Comparison of ENCODE assay signal across 8 cellular contexts in the genomic region with DNA sequence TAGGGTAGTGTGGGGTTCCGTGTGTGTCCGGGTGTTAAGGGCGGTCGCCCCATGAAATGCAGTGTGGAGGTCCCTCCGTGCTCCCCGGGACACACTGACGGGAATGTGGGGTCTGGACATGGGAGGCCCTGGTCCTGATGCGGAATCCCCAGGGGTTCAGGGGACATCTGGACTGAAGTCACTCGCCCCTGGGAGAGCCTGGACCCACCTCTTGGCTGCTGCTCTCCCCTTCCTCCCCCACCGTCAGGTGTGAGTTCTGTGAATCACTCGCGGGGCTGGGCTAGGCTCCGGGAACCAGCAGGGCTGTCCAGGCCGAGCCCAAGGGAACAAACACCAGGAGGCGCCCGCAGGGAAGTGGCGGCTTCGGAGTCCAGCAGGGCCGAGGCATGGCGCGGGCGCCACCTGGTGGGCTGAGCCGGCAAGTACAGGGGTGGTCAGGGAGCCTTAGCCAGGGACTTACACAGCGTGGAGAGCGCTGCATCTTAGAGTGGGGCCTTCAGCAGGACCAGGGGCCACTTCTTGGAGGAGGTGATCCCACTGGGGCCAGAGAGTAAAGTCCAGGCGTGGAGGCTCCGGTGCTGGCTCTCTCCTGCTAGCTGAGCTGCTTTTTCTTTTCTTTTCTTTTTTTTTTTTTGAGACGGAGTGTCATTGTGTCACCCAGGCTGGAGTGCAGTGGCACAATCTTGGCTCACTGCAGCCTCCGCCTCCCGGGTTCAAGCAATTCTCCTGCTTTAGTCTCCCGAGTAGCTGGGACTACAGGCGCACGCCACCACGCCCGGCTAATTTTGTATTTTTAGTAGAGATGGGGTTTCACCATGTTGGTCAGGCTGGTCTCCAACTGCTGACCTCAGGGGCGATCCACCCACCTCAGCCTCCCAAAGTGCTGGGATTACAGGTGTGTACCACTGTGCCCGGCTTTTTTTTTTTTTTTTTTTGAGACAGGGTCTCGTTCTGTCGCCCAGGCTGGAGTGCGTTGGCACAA. TPM values are rescaled to one million over a fixed set of nuclear protein-coding genes. Genes with fewer than 3 reads are reported as not detected.
DNase-seq lines count a peak whose midpoint lies in the region; ATAC-seq and TF ChIP-seq lines count a peak whose summit lies in the region.

No MANE protein-coding gene starts in this region.

- TF ChIP-seq CTCF in AG04450 (IDR thresholded peaks at IDR 0.05; ENCODE audit: low read depth, low read length): peak; percentile 99

- DNase-seq in AG04450 (ENCODE audit: low read depth, low spot score) (peak; percentile 76), NCI-H345 treated with DMSO at 0.1 percent for 48 hours (lab: John Stamatoyannopoulos, UW; ENCODE audit: unreplicated experiment) (peak; percentile 92), kidney glomerular epithelial cell (lab: John Stamatoyannopoulos, UW) (peak; percentile 77)
- DNase-seq in activated CD4-positive, CD25-positive, alpha-beta regulatory T cell treated with anti-CD3 and anti-CD28 coated beads, Interleukin-2, amount 50 U/mL, for 72 hours: peak; percentile 95
- DNase-seq in central memory CD4-positive, alpha-beta T cell: peak; percentile 70
- peak; percentile 88 to 93 for DNase-seq in stimulated activated CD4-positive, alpha-beta T cell treated with anti-CD3 and anti-CD28 coated beads, Interleukin-2, amount 100 ng/mL, for 24 hours

- ATAC-seq in GM18867 (IDR thresholded peaks at IDR 0.05; ENCODE audit: unreplicated experiment): peak; percentile 80
- ATAC-seq in HG03342 (IDR thresholded peaks at IDR 0.05; ENCODE audit: unreplicated experiment): peak; percentile 93

- H3K4me3 ChIP-seq in AG04450 (ENCODE audit: low read depth, low read length): no peak overlapping the region

- CTCF ChIA-PET in AG04450 (lab: Charles Lee): interaction anchor here (0.6 to 1.4 kb wide), 7 partner anchors 13 to 1122 kb away, joined by 3 to 9 read pairs (median 5); no protein-coding TSS in a partner anchor

- peaks cover 7% of the 10 kb centered on the region; the same call in 1 of the 2 replicates for H3K9me3 ChIP-seq in AG04450 (ENCODE audit: control insufficient read depth, insufficient read depth, low read length)

- H3K27ac ChIP-seq in AG04450 (ENCODE audit: low read depth, low read length): peak overlapping the region; percentile 21

- H3K27me3 ChIP-seq in AG04450 (ENCODE audit: control insufficient read depth, insufficient read depth, low read length): no peaks in the 10 kb centered on the region

- POLR2A ChIA-PET in AG04450 (lab: Yijun Ruan, JAX): no interaction called here

RNA-seq across cellular contexts. Expression of a gene that starts 20.1 kb away (rescaled TPM):
- 27.2 and 32.1 TPM in 2 replicates for polyA plus RNA-seq in AG04450 (2011; rRNA removed)
- 55.5 and 73.2 TPM in 2 replicates for polyA minus RNA-seq in AG04450 (2011; rRNA and poly(A)+ RNA removed)
